In the genomic region with DNA sequence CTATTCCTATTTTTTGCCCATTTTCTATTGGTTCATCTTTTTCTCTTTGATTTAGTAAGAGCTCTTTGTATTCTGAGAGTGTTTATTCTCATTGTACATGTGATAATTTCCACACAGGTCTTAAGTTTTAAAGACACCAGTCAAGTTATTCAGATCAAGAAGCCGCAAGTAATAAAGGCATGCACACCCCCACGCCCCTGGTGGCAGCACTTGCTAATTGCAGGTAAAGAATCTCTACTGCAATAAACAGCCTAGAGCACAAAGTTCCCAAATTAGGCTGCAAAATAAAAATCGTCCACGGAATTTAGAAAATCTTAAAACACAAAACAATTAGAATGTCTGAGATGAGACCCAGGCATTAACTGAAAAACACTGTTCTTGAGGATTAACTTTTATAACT, we compare ENCODE assay signal across 8 cellular contexts. TPM values are rescaled to one million over a fixed set of nuclear protein-coding genes. Genes with fewer than 3 reads are reported as not detected.
DNase-seq lines count a peak whose midpoint lies in the region; ATAC-seq and TF ChIP-seq lines count a peak whose summit lies in the region.

No MANE protein-coding gene starts in this region.

- no peak overlapping the region for H3K18ac ChIP-seq in mesendoderm (ENCODE audit: low read length)

- H3K27ac Mint-ChIP-seq in CD8-positive, alpha-beta T cell, result no peak overlapping the region

- no peak overlapping the region for H3K4me3 ChIP-seq in CD8-positive, alpha-beta T cell (ENCODE audit: low read depth, low read length)
- no peak overlapping the region for H3K4me3 ChIP-seq in mesendoderm (ENCODE audit: low read length)
- no peak overlapping the region for H3K4me3 ChIP-seq in prostate gland

- H3K27me3 Mint-ChIP-seq in CD8-positive, alpha-beta T cell (ENCODE audit: low read depth), result no peaks in the 10 kb centered on the region

- H4K5ac ChIP-seq in mesendoderm (ENCODE audit: low read length), result no peak overlapping the region

- DNase-seq in CD8-positive, alpha-beta T cell, result peak in 1 of 7 experiments; percentile 40
- DNase-seq in HK-2 (ENCODE audit: unreplicated experiment), result peak; percentile 20
- DNase-seq in activated CD8-positive, alpha-beta memory T cell treated with anti-CD3 and anti-CD28 coated beads, Interleukin-2, amount 50 U/mL, for 4 hours, result peak; percentile 37
- DNase-seq in mesendoderm, result peak; percentile 42
- no peak for DNase-seq in kidney glomerular epithelial cell (lab: John Stamatoyannopoulos, UW)
- no peak for DNase-seq in prostate gland (ENCODE audit: low spot score)

- H2BK15ac ChIP-seq in mesendoderm (replicated peaks; ENCODE audit: low read depth), result no peak overlapping the region

- no peak overlapping the region for H3K4ac ChIP-seq in mesendoderm (ENCODE audit: low read depth, low read length)

- H3K4me1 ChIP-seq in CD8-positive, alpha-beta T cell (ENCODE audit: insufficient read depth, low read length), result peaks cover 7% of the 10 kb centered on the region
- no peaks in the 10 kb centered on the region for H3K4me1 ChIP-seq in mesendoderm (ENCODE audit: control insufficient read depth, low read depth, low read length)
- H3K4me1 ChIP-seq in prostate gland (replicated peaks), result no peaks in the 10 kb centered on the region

- peaks cover 28% of the 10 kb centered on the region for H3K4me1 Mint-ChIP-seq in CD8-positive, alpha-beta T cell (ENCODE audit: low read depth)

- H3K79me1 ChIP-seq in mesendoderm (ENCODE audit: low read length), result no peaks in the 10 kb centered on the region

- no peak overlapping the region for H3K23ac ChIP-seq in mesendoderm (ENCODE audit: low read length)

- H3K4me2 ChIP-seq in mesendoderm (ENCODE audit: low read length), result no peak overlapping the region

- no peak overlapping the region for H3K56ac ChIP-seq in mesendoderm (ENCODE audit: low read length)

- peaks cover 79% of the 10 kb centered on the region for H3K36me3 Mint-ChIP-seq in CD8-positive, alpha-beta T cell

- intact Hi-C loops in CD8-positive, alpha-beta T cell (cut with DNase I, micrococcal nuclease), result no loop called here
- intact Hi-C loops in prostate gland (cut with DNase I), result no loop called here

- POLR2A ChIA-PET in CD8-positive, alpha-beta T cell (lab: Charles Lee), result interaction anchor here (0.7 kb wide), 1 partner anchor 519 kb away, joined by 4 read pairs; no protein-coding TSS in a partner anchor

- peak; percentile 43 for TF ChIP-seq CTCF in CD8-positive, alpha-beta T cell (IDR thresholded peaks at IDR 0.05)
- TF ChIP-seq CTCF in prostate gland (IDR thresholded peaks at IDR 0.05), result peak in 1 of 4 experiments; percentile 9

- WGBS in mesendoderm (ENCODE audit: extremely low coverage, insufficient coverage, low lambda C conversion rate), result no CpG with 5 or more reads among the region's 4 CpGs
- 67% methylated on average over 4 of the region's 4 CpGs for WGBS in prostate gland

- ATAC-seq in CD8-positive, alpha-beta T cell, result no peak
- no peak for ATAC-seq in HG03469 (IDR thresholded peaks at IDR 0.05; ENCODE audit: unreplicated experiment)
- no peak for ATAC-seq in GM18868 (IDR thresholded peaks at IDR 0.05; ENCODE audit: unreplicated experiment)

- H3K4me3 Mint-ChIP-seq in CD8-positive, alpha-beta T cell, result no peak overlapping the region

- H3K9ac ChIP-seq in mesendoderm (ENCODE audit: low read length), result no peak overlapping the region

- peaks cover 15% of the 10 kb centered on the region for H3K36me3 ChIP-seq in CD8-positive, alpha-beta T cell (ENCODE audit: insufficient read depth, low read length)
- H3K36me3 ChIP-seq in mesendoderm (ENCODE audit: control insufficient read depth, insufficient read depth, low read length) (no peaks in the 10 kb centered on the region), prostate gland (no peaks in the 10 kb centered on the region)

- H2BK120ac ChIP-seq in mesendoderm (ENCODE audit: low read depth, low read length), result no peak overlapping the region

- H3K27me3 ChIP-seq in CD8-positive, alpha-beta T cell (ENCODE audit: insufficient read depth, low read length), result no peaks in the 10 kb centered on the region
- no peaks in the 10 kb centered on the region for H3K27me3 ChIP-seq in mesendoderm (ENCODE audit: insufficient read depth, low read length, poor library complexity)
- no peaks in the 10 kb centered on the region for H3K27me3 ChIP-seq in prostate gland (replicated peaks; ENCODE audit: insufficient read depth)

- H2BK5ac ChIP-seq in mesendoderm (ENCODE audit: low read length), result no peak overlapping the region

- no peak overlapping the region for H2AK5ac ChIP-seq in mesendoderm (ENCODE audit: low read length)

- TF ChIP-seq POLR2A in prostate gland (IDR thresholded peaks at IDR 0.05), result no peak

- H3K79me2 ChIP-seq in mesendoderm (ENCODE audit: control insufficient read depth, insufficient read depth, low read length), result no peaks in the 10 kb centered on the region

- CTCF ChIA-PET in CD8-positive, alpha-beta T cell (lab: Charles Lee), result interaction anchor here (1.1 kb wide), 1 partner anchor 17 kb away, joined by 3 read pairs; no protein-coding TSS in a partner anchor

- no peak overlapping the region for H3K27ac ChIP-seq in CD8-positive, alpha-beta T cell (ENCODE audit: low read depth, low read length)
- H3K27ac ChIP-seq in mesendoderm (ENCODE audit: low read depth, low read length), result no peak overlapping the region
- no peak overlapping the region for H3K27ac ChIP-seq in prostate gland

- H3K9me3 Mint-ChIP-seq in CD8-positive, alpha-beta T cell, result peaks cover 4% of the 10 kb centered on the region

- H4K8ac ChIP-seq in mesendoderm (ENCODE audit: low read depth, low read length), result no peak overlapping the region

- H3K9me3 ChIP-seq in CD8-positive, alpha-beta T cell (ENCODE audit: low read length), result no peaks in the 10 kb centered on the region
- no peaks in the 10 kb centered on the region for H3K9me3 ChIP-seq in prostate gland

RNA-seq across cellular contexts. Expression of gene ST3GAL5, which starts 45.2 kb away (rescaled TPM):
- total RNA-seq in CD8-positive, alpha-beta T cell, result 100 to 1,000 TPM; 110 to 115 TPM
- 1.3 TPM for polyA plus RNA-seq in mesendoderm (2013, experiment 1 of 2)
- 0.92 TPM for polyA plus RNA-seq in mesendoderm (2013, experiment 2 of 2)
- 10 to 100 TPM; 24.7 to 38.6 TPM for total RNA-seq in prostate gland

Comparison
In these comparisons a context has a peak if more than half of its experiments do, and no peak if none do; other contexts are left out.
1. DNase-seq: peak in HK-2 (single experiment), activated CD8-positive, alpha-beta memory T cell treated with anti-CD3 and anti-CD28 coated beads, Interleukin-2, amount 50 U/mL, for 4 hours (single experiment) and mesendoderm (single experiment); none in kidney glomerular epithelial cell (single experiment) and prostate gland (single experiment).